Comparison of ENCODE assay signal across 22 cellular contexts in genomic region chr14:53883739-53884138, GRCh38.
DNase-seq lines count a peak whose midpoint lies in the region; ATAC-seq, FAIRE-seq and TF ChIP-seq lines count a peak whose summit lies in the region.
"Had no signal": no experiment of that assay in that cellular context is flagged by ENCODE, and none has a peak within 500 bp of the region (broad histone marks: within the 10 kb centered on the region; RNA-seq: fewer than 3 reads in every experiment).

No MANE protein-coding gene starts in this region.

- TF ChIP-seq RAD21 in A549 (conservative IDR thresholded peaks at IDR 0.05 in 1 of 2, IDR thresholded peaks at IDR 0.05 in 1 of 2) (no peak), IMR-90 (IDR thresholded peaks at IDR 0.05; ENCODE audit: low read length) (no peak)

- CTCF ChIA-PET in A549 (lab: Yijun Ruan, JAX), result interaction anchor here (1.1 kb wide), 1 partner anchor 90 kb away, joined by 3 read pairs; no protein-coding TSS in a partner anchor
- CTCF ChIA-PET in IMR-90 (lab: Yijun Ruan, JAX), result interaction anchor here (1.8 kb wide), 1 partner anchor 344 kb away, joined by 4 read pairs; no protein-coding TSS in a partner anchor
- CTCF ChIA-PET in endothelial cell of umbilical vein (lab: Charles Lee), result interaction anchor here (1.5 to 2.1 kb wide), 3 partner anchors 41 to 344 kb away, joined by 3 to 9 read pairs (median 5); no protein-coding TSS in a partner anchor

- TF ChIP-seq EP300 in A549 (IDR thresholded peaks at IDR 0.05), result no peak

- in situ Hi-C loops in IMR-90 (cut with MboI; ENCODE audit: low sequenced_read_pairs), result no loop called here

- BruUV-seq in IMR-90 (replicated peaks; lab: Mats Ljungman, UMichigan) (no TSS peak), endothelial cell of umbilical vein (replicated peaks; lab: Mats Ljungman, UMichigan) (no TSS peak)

- peak overlapping the region; percentile 66; the same call in 1 of the 2 replicates for H2AK5ac ChIP-seq in IMR-90 (ENCODE audit: low read depth, low read length)

- H3K9me3 ChIP-seq in A549, result no peaks in the 10 kb centered on the region
- no peaks in the 10 kb centered on the region for H3K9me3 ChIP-seq in DND-41 (ENCODE audit: insufficient read depth, low read length, severe bottlenecking)
- no peaks in the 10 kb centered on the region for H3K9me3 ChIP-seq in IMR-90 (ENCODE audit: control insufficient read depth, insufficient read depth, low read length)
- no peaks in the 10 kb centered on the region for H3K9me3 ChIP-seq in endothelial cell of umbilical vein (replicated peaks; ENCODE audit: control insufficient read depth, insufficient read depth, low read length)
- H3K9me3 ChIP-seq: BLaER1 treated with 17β-estradiol and CSF1 and Interleukin-3, amounts not matched to agents 10 nM and 100 nM; Caco-2 had no signal

- H3K4me2 ChIP-seq in A549 (no peak overlapping the region), DND-41 (ENCODE audit: insufficient read depth, low read length) (no peak overlapping the region), IMR-90 (ENCODE audit: low read depth, low read length) (no peak overlapping the region), endothelial cell of umbilical vein (ENCODE audit: insufficient read depth, low read length) (peak overlapping the region; percentile 14)
- H3K4me2 ChIP-seq: BLaER1 treated with 17β-estradiol and CSF1 and Interleukin-3, amounts not matched to agents 10 nM and 100 nM had no signal

- ATAC-seq in A549 (no peak), DND-41 (ENCODE audit: insufficient read depth, low read depth) (no peak), IMR-90 (ENCODE audit: low read depth) (no peak)
- ATAC-seq: CD8-positive, alpha-beta T cell; GM12878 had no signal

- DNase-seq in A549 (ENCODE audit: low read depth in 1 of 2, low spot score in 1 of 2) (no peak), DND-41 (no peak), IMR-90 (no peak), endothelial cell of umbilical vein (ENCODE audit: low read depth, low spot score) (no peak), glomerular visceral epithelial cell (ENCODE audit: extremely low spot score) (no peak), head of caudate nucleus (no peak)
- no peak for DNase-seq in activated CD4-positive, alpha-beta T cell treated with anti-CD3 and anti-CD28 coated beads for 4 hours
- DNase-seq: 8988T; AML-193; Caco-2; Calu3; CD4-positive, alpha-beta T cell; CD8-positive, alpha-beta T cell; DMS79 treated with DMSO at 0.1 percent for 48 hours; EL; GDM1 had no signal

- H3K79me2 ChIP-seq in DND-41 (ENCODE audit: insufficient read depth, low read length), result no peaks in the 10 kb centered on the region
- H3K79me2 ChIP-seq in endothelial cell of umbilical vein (ENCODE audit: control insufficient read depth, insufficient read depth, low read length), result no peaks in the 10 kb centered on the region

- H3K4me3 ChIP-seq in A549 (no peak overlapping the region), DND-41 (ENCODE audit: low read depth in 1 of 2, low read length in 2 of 2) (no peak overlapping the region), IMR-90 (ENCODE audit: insufficient read depth, low read depth, low read length) (no peak overlapping the region), endothelial cell of umbilical vein (replicated peaks in 1 of 3; ENCODE audit: insufficient read depth in 1 of 3, low read depth in 1 of 3, low read length in 3 of 3) (no peak overlapping the region)
- H3K4me3 ChIP-seq: BLaER1 treated with 17β-estradiol and CSF1 and Interleukin-3, amounts not matched to agents 10 nM and 100 nM; GM12878 had no signal

- no peak overlapping the region for H2BK5ac ChIP-seq in IMR-90 (ENCODE audit: low read depth, low read length, poor library complexity, severe bottlenecking)

- FAIRE-seq in A549 (lab: Jason Lieb, UNC) (peak; percentile 28), endothelial cell of umbilical vein (lab: Jason Lieb, UNC) (no peak)
- FAIRE-seq: D721Med, GM12878, GM12892, GM18507 had no signal

- H3K18ac ChIP-seq in IMR-90 (ENCODE audit: low read depth, low read length), result no peak overlapping the region

- no peak overlapping the region for H2AK9ac ChIP-seq in IMR-90 (replicated peaks; ENCODE audit: low read depth, low read length, poor library complexity)

- H4K20me1 ChIP-seq in DND-41 (ENCODE audit: insufficient read depth, low read length), result no peaks in the 10 kb centered on the region
- H4K20me1 ChIP-seq in IMR-90 (ENCODE audit: insufficient read depth, low read length), result no peaks in the 10 kb centered on the region
- H4K20me1 ChIP-seq in endothelial cell of umbilical vein (replicated peaks; ENCODE audit: control insufficient read depth, extremely low read depth, insufficient read depth, low read length), result no peaks in the 10 kb centered on the region
- H4K20me1 ChIP-seq: BLaER1 treated with 17β-estradiol and CSF1 and Interleukin-3, amounts not matched to agents 10 nM and 100 nM had no signal

- no peak for TF ChIP-seq CTCF in A549 (IDR thresholded peaks at IDR 0.05)
- TF ChIP-seq CTCF in DND-41 (IDR thresholded peaks at IDR 0.05; ENCODE audit: borderline replicate concordance, extremely low read depth, low read length, poor library complexity, severe bottlenecking), result no peak
- no peak for TF ChIP-seq CTCF in IMR-90 (conservative IDR thresholded peaks at IDR 0.05; ENCODE audit: low read depth, low read length)
- no peak for TF ChIP-seq CTCF in endothelial cell of umbilical vein (IDR thresholded peaks at IDR 0.05; ENCODE audit: extremely low read depth in 1 of 2, insufficient read depth in 1 of 2, low read depth in 1 of 2, low read length in 2 of 2)

- no peak for TF ChIP-seq POLR2A in A549 (IDR thresholded peaks at IDR 0.05; ENCODE audit: low read length)
- no peak for TF ChIP-seq POLR2A in IMR-90 (IDR thresholded peaks at IDR 0.05; ENCODE audit: low read depth, low read length)
- no peak for TF ChIP-seq POLR2A in endothelial cell of umbilical vein (IDR thresholded peaks at IDR 0.05; ENCODE audit: low read depth, low read length)

- H3K27ac ChIP-seq in A549, result 0 out of 6 replicates have a peak overlapping the region, but pooled peaks of 1 of the 2 experiments have one; percentile 17
- H3K27ac ChIP-seq in DND-41 (ENCODE audit: low read length), result peak overlapping the region; percentile 50; the same call in 1 of the 2 replicates
- H3K27ac ChIP-seq in IMR-90 (ENCODE audit: insufficient read depth, low read length), result no peak overlapping the region
- H3K27ac ChIP-seq in endothelial cell of umbilical vein (ENCODE audit: insufficient read depth, low read depth, low read length), result no peak overlapping the region
- H3K27ac ChIP-seq: BLaER1 treated with 17β-estradiol and CSF1 and Interleukin-3, amounts not matched to agents 10 nM and 100 nM; C4-2B had no signal

- H3K56ac ChIP-seq in IMR-90 (ENCODE audit: extremely low read depth, insufficient read depth, low read length), result no peak overlapping the region

- H3K36me3 ChIP-seq in DND-41 (ENCODE audit: insufficient read depth, low read length) (no peaks in the 10 kb centered on the region), IMR-90 (ENCODE audit: control insufficient read depth, insufficient read depth, low read length) (no peaks in the 10 kb centered on the region), endothelial cell of umbilical vein (ENCODE audit: control insufficient read depth in 2 of 2, extremely low read depth in 1 of 2, insufficient read depth in 2 of 2, low read length in 2 of 2) (no peaks in the 10 kb centered on the region)
- H3K36me3 ChIP-seq: BLaER1 treated with 17β-estradiol and CSF1 and Interleukin-3, amounts not matched to agents 10 nM and 100 nM had no signal

- no peak overlapping the region for H2AFZ ChIP-seq in DND-41 (ENCODE audit: low read depth, low read length)
- H2AFZ ChIP-seq in IMR-90 (replicated peaks; ENCODE audit: low read length, poor library complexity), result no peak overlapping the region
- H2AFZ ChIP-seq in endothelial cell of umbilical vein (ENCODE audit: low read depth, low read length), result no peak overlapping the region

- H4K91ac ChIP-seq in IMR-90 (ENCODE audit: insufficient read depth, low read depth, low read length), result no peak overlapping the region

- 97% methylated on average over 4 of the region's 4 CpGs for WGBS in A549 (ENCODE audit: missing lambda C conversion rate)
- WGBS in IMR-90 (ENCODE audit: extremely low coverage in 2 of 2, insufficient read length in 1 of 2), 2 experiments, result no CpG with 5 or more reads among the region's 4 CpGs

- H3K4me1 ChIP-seq in A549 (peaks cover 41% of the 10 kb centered on the region), DND-41 (ENCODE audit: insufficient read depth, low read length) (peaks cover 69% of the 10 kb centered on the region), IMR-90 (ENCODE audit: control insufficient read depth, insufficient read depth, low read length) (peaks cover 4% of the 10 kb centered on the region), endothelial cell of umbilical vein (ENCODE audit: control insufficient read depth, extremely low read depth, insufficient read depth, low read length) (peaks cover 71% of the 10 kb centered on the region)
- H3K4me1 ChIP-seq: BLaER1 treated with 17β-estradiol and CSF1 and Interleukin-3, amounts not matched to agents 10 nM and 100 nM had no signal

- H3K9ac ChIP-seq in DND-41 (ENCODE audit: low read depth, low read length), result no peak overlapping the region
- no peak overlapping the region for H3K9ac ChIP-seq in IMR-90 (ENCODE audit: low read depth, low read length)
- H3K9ac ChIP-seq in endothelial cell of umbilical vein (replicated peaks; ENCODE audit: extremely low read depth, insufficient read depth, low read length), result no peak overlapping the region
- H3K9ac ChIP-seq: BLaER1 treated with 17β-estradiol and CSF1 and Interleukin-3, amounts not matched to agents 10 nM and 100 nM had no signal

- POLR2A ChIA-PET in A549 (lab: Yijun Ruan, JAX) (no interaction called here), IMR-90 (lab: Charles Lee; ENCODE audit: unreplicated experiment) (no interaction called here), endothelial cell of umbilical vein (lab: Charles Lee) (interaction anchor here (0.5 to 0.9 kb wide), 2 partner anchors 63 to 70 kb away, joined by 3 read pairs; no protein-coding TSS in a partner anchor)

- dilution Hi-C loops in IMR-90 (cut with HindIII; ENCODE audit: low sequenced_read_pairs, unreplicated experiment), result no loop called here
- dilution Hi-C loops in endothelial cell of umbilical vein (cut with MboI; ENCODE audit: extremely low pct_ligation_motif_present, low sequenced_read_pairs), result no loop called here

- no peaks in the 10 kb centered on the region for H3K79me1 ChIP-seq in IMR-90 (ENCODE audit: low read depth in 1 of 2, low read length in 2 of 2)

- H3K4ac ChIP-seq in IMR-90 (ENCODE audit: low read depth, low read length), result no peak overlapping the region

- H3K23ac ChIP-seq in IMR-90 (ENCODE audit: low read depth, low read length), result no peak overlapping the region

- H3K9me1 ChIP-seq in IMR-90 (ENCODE audit: insufficient read depth, low read length), result no peaks in the 10 kb centered on the region; the same call in 1 of the 2 replicates
- no peaks in the 10 kb centered on the region for H3K9me1 ChIP-seq in endothelial cell of umbilical vein (replicated peaks; ENCODE audit: control insufficient read depth, extremely low read depth, insufficient read depth, low read length)

- no peak overlapping the region for H2BK20ac ChIP-seq in IMR-90 (ENCODE audit: low read depth, low read length)

- no peak overlapping the region for H2BK120ac ChIP-seq in IMR-90 (ENCODE audit: low read depth, low read length)

- no peak overlapping the region for H4K5ac ChIP-seq in IMR-90 (ENCODE audit: low read depth, low read length)

- no peak overlapping the region for H2BK15ac ChIP-seq in IMR-90 (ENCODE audit: low read depth, low read length)

- no peak overlapping the region for H4K8ac ChIP-seq in IMR-90 (ENCODE audit: low read depth in 2 of 2, low read length in 2 of 2)

- intact Hi-C loops in IMR-90 (cut with micrococcal nuclease), result loop anchor here (5.0 kb wide), 1 partner anchor 64 kb away; no protein-coding TSS in a partner anchor
- intact Hi-C loops in endothelial cell of umbilical vein (cut with micrococcal nuclease), result no loop called here
- intact Hi-C loops in head of caudate nucleus (cut with DNase I), result no loop called here

- H3K27me3 ChIP-seq in DND-41 (ENCODE audit: insufficient read depth, low read length, poor library complexity), result no peaks in the 10 kb centered on the region
- no peaks in the 10 kb centered on the region; the same call in 1 of the 2 replicates for H3K27me3 ChIP-seq in IMR-90 (ENCODE audit: control insufficient read depth, insufficient read depth, low read length)
- H3K27me3 ChIP-seq in endothelial cell of umbilical vein (ENCODE audit: control insufficient read depth in 2 of 2, insufficient read depth in 2 of 2, low read length in 2 of 2), result no peaks in the 10 kb centered on the region
- H3K27me3 ChIP-seq: BLaER1 treated with 17β-estradiol and CSF1 and Interleukin-3, amounts not matched to agents 10 nM and 100 nM had no signal

- no peak overlapping the region for H3K14ac ChIP-seq in IMR-90 (replicated peaks; ENCODE audit: low read depth, low read length)
